Comparison of ENCODE assay signal across 11 cellular contexts in the genomic region with DNA sequence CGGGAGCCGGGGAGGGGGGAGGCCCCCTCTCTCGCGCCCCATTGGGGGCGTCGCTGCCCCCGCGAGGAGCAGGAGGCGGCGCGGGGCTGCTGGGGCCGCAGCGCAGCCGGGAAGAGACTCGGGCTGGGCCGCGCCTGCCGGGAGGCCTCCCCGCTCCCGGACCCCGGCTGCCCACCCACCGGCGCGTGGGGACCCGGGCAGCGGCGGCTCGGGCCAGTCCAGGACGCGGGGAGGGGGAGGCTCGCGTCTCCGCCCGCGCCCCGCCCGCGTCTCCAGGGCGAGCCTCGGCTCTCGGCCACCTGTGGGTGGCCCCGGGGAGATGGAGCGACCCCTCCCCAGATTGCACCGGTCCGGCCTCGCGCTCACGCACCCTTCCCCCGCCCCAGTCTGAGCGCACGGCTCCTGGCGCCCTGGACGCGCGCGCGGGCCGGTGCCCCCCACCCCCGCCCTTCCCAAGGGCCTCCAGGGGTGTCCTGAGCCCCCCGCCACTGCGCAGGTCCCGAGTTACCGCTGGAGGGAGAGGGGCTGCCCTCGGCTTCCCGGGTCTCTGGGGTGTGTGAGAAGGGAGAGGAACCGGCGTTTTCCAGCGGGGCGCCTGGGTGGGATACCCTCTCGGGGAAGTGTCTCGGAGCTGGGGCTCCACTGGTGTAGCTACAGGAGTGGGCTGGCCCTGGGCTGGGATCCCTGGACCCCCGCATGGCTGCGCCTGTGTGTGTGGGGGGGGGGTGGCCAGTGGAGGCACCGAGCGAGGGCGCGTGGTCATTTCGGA. TPM values are rescaled to one million over a fixed set of nuclear protein-coding genes. Genes with fewer than 3 reads are reported as not detected.
DNase-seq lines count a peak whose midpoint lies in the region; ATAC-seq, FAIRE-seq and TF ChIP-seq lines count a peak whose summit lies in the region.
"Had no signal": no experiment of that assay in that cellular context is flagged by ENCODE, and none has a peak within 500 bp of the region (broad histone marks: within the 10 kb centered on the region; RNA-seq: fewer than 3 reads in every experiment).

No MANE protein-coding gene starts in this region.

- H2BK15ac ChIP-seq in H1 (ENCODE audit: low read length) (no peak overlapping the region), mesenchymal stem cell (ENCODE audit: low read depth, poor library complexity, severe bottlenecking) (no peak overlapping the region)

- peaks cover 1 to 11% (median 6%) of the 10 kb centered on the region in 4 experiments for H3K4me1 ChIP-seq in H1 (replicated peaks in 1 of 4; ENCODE audit: control insufficient read depth in 3 of 4, insufficient read depth in 4 of 4, low read length in 3 of 4)
- H3K4me1 ChIP-seq in mesenchymal stem cell (ENCODE audit: control insufficient read depth, insufficient read depth, low read depth, low read length): peaks cover 21% of the 10 kb centered on the region
- H3K4me1 ChIP-seq in testis: peaks cover 20% of the 10 kb centered on the region

- DNase-seq in NCI-H69 (lab: John Stamatoyannopoulos, UW): peak; percentile 54
- DNase-seq in H1 (ENCODE audit: low read depth in 1 of 2, low spot score in 2 of 2): peak in 1 of 2 experiments; percentile 57
- no peak for DNase-seq in mesenchymal stem cell
- no peak for DNase-seq in testis
- no peak for DNase-seq in NCI-H128 (lab: John Stamatoyannopoulos, UW; ENCODE audit: unreplicated experiment)
- DNase-seq in hepatic stellate cell (ENCODE audit: low spot score): no peak
- no peak for DNase-seq in activated CD4-positive, alpha-beta T cell treated with anti-CD3 and anti-CD28 coated beads for 36 hours
- DNase-seq: NK-92 treated with Interleukin-12 subunit alpha and Interleukin-12 subunit beta, amount 100 ng/mL, for 24 hours had no signal

- peak overlapping the region; percentile 30 for H3K56ac ChIP-seq in H1 (replicated peaks; ENCODE audit: insufficient read length, low read depth, low read length)

- no peak for TF ChIP-seq EP300 in H1 (IDR thresholded peaks at IDR 0.05; ENCODE audit: borderline replicate concordance in 1 of 2, low read depth in 2 of 2, low read length in 2 of 2)

- H4K91ac ChIP-seq in H1 (replicated peaks; ENCODE audit: insufficient read length, low read length): no peak overlapping the region
- H4K91ac ChIP-seq in mesenchymal stem cell (ENCODE audit: low read length): peak overlapping the region; percentile 27

- intact Hi-C loops in testis (cut with DNase I; ENCODE audit: low total_unique reads): no loop called here
- intact Hi-C loops in activated CD4-positive, alpha-beta T cell treated with anti-CD3 and anti-CD28 coated beads for 36 hours (cut with DNase I, micrococcal nuclease): no loop called here

- no peaks in the 10 kb centered on the region for H3K4me1 Mint-ChIP-seq in activated CD4-positive, alpha-beta T cell treated with anti-CD3 and anti-CD28 coated beads for 36 hours

- no peak for TF ChIP-seq RAD21 in H1 (IDR thresholded peaks at IDR 0.05 in 1 of 2, conservative IDR thresholded peaks at IDR 0.05 in 1 of 2; ENCODE audit: low read depth in 2 of 2, low read length in 2 of 2)

- H2BK20ac ChIP-seq in H1 (ENCODE audit: low read length): no peak overlapping the region

- TF ChIP-seq CTCF in H1 (IDR thresholded peaks at IDR 0.05; ENCODE audit: control extremely low read depth in 1 of 3, insufficient read depth in 1 of 3, low read depth in 1 of 3, low read length in 3 of 3) (no peak), testis (IDR thresholded peaks at IDR 0.05) (no peak)

- H2AK5ac ChIP-seq in H1 (ENCODE audit: low read depth, low read length) (no peak overlapping the region), mesenchymal stem cell (ENCODE audit: low read length, severe bottlenecking) (no peak overlapping the region)

- peak overlapping the region; percentile 48 for H3K18ac ChIP-seq in H1 (ENCODE audit: extremely low read depth, low read length)
- H3K18ac ChIP-seq in mesenchymal stem cell (ENCODE audit: low read depth in 1 of 2, low read length in 2 of 2): peak overlapping the region; percentile 52 to 80

- H3K9ac ChIP-seq in H1 (replicated peaks in 1 of 4; ENCODE audit: extremely low read depth in 1 of 4, low read depth in 3 of 4, low read length in 3 of 4) (peak overlapping the region in 1 of 4 experiments; percentile 63; a peak in 3 of 7 replicates), mesenchymal stem cell (ENCODE audit: low read length) (peak overlapping the region; percentile 73)

- no peak overlapping the region for H3K27ac ChIP-seq in H1 (ENCODE audit: low read depth, low read length)
- no peak overlapping the region for H3K27ac ChIP-seq in mesenchymal stem cell (ENCODE audit: low read length, poor library complexity, severe bottlenecking)
- H3K27ac ChIP-seq in testis: peak overlapping the region; percentile 82 to 89
- H3K27ac ChIP-seq: HL-60 had no signal

- H3K23ac ChIP-seq in H1 (ENCODE audit: insufficient read length) (no peak overlapping the region), mesenchymal stem cell (ENCODE audit: low read length in 2 of 2) (no peak overlapping the region)

- TF ChIP-seq POLR2A in H1 (IDR thresholded peaks at IDR 0.05; ENCODE audit: control extremely low read depth in 1 of 2, low read depth in 2 of 2, low read length in 2 of 2): no peak
- TF ChIP-seq POLR2A in testis (IDR thresholded peaks at IDR 0.05): no peak

- H2AFZ ChIP-seq in H1 (ENCODE audit: low read length): no peak overlapping the region
- peak overlapping the region; percentile 53 for H2AFZ ChIP-seq in mesenchymal stem cell (ENCODE audit: low read depth, low read length)

- H3K36me3 ChIP-seq in H1 (ENCODE audit: control insufficient read depth in 2 of 4, insufficient read depth in 4 of 4, low read length in 3 of 4): no peaks in the 10 kb centered on the region
- peaks cover 0 to 9% of the 10 kb centered on the region in 2 experiments for H3K36me3 ChIP-seq in mesenchymal stem cell (ENCODE audit: control insufficient read depth in 1 of 2, insufficient read depth in 2 of 2, low read depth in 1 of 2, low read length in 2 of 2)
- no peaks in the 10 kb centered on the region for H3K36me3 ChIP-seq in testis (ENCODE audit: low read depth, missing control alignments)

- no peak overlapping the region for H2BK5ac ChIP-seq in H1 (ENCODE audit: low read depth, low read length)
- no peak overlapping the region for H2BK5ac ChIP-seq in mesenchymal stem cell (ENCODE audit: low read depth, low read length, poor library complexity, severe bottlenecking)

- no peaks in the 10 kb centered on the region for H3K27me3 ChIP-seq in H1 (replicated peaks in 1 of 4; ENCODE audit: control insufficient read depth in 3 of 4, extremely low read depth in 1 of 4, insufficient read depth in 3 of 4, low read length in 3 of 4)
- H3K27me3 ChIP-seq in mesenchymal stem cell (ENCODE audit: control insufficient read depth in 1 of 2, insufficient read depth in 1 of 2, low read length in 2 of 2): no peaks in the 10 kb centered on the region
- H3K27me3 ChIP-seq in testis: no peaks in the 10 kb centered on the region

- H3K79me2 ChIP-seq in H1 (ENCODE audit: control insufficient read depth in 1 of 2, insufficient read depth in 2 of 2, low read length in 2 of 2): no peaks in the 10 kb centered on the region

- CTCF ChIA-PET in H1 (lab: Charles Lee; ENCODE audit: partially characterized antibody): interaction anchor here (1.0 to 1.8 kb wide), 2 partner anchors 13 to 32 kb away, joined by 3 to 7 read pairs; no protein-coding TSS in a partner anchor
- CTCF ChIA-PET in activated CD4-positive, alpha-beta T cell treated with anti-CD3 and anti-CD28 coated beads for 36 hours (lab: Charles Lee): interaction anchor here (1.7 kb wide), 1 partner anchor 25 kb away, joined by 4 read pairs; no protein-coding TSS in a partner anchor

- ATAC-seq in activated CD4-positive, alpha-beta T cell treated with anti-CD3 and anti-CD28 coated beads for 36 hours: no peak
- ATAC-seq in GM18517 (IDR thresholded peaks at IDR 0.05; ENCODE audit: unreplicated experiment): no peak

- H4K5ac ChIP-seq in H1 (ENCODE audit: insufficient read length, low read depth, low read length): no peak overlapping the region

- peaks cover 11% of the 10 kb centered on the region for H3K27me3 Mint-ChIP-seq in activated CD4-positive, alpha-beta T cell treated with anti-CD3 and anti-CD28 coated beads for 36 hours

- no peaks in the 10 kb centered on the region for H3K36me3 Mint-ChIP-seq in activated CD4-positive, alpha-beta T cell treated with anti-CD3 and anti-CD28 coated beads for 36 hours (ENCODE audit: low read depth)

- peak overlapping the region; percentile 52 to 77 (median 54) for H3K4me3 ChIP-seq in H1 (ENCODE audit: extremely low read depth in 1 of 4, insufficient read depth in 2 of 4, low read depth in 3 of 4, low read length in 4 of 4)
- peak overlapping the region; percentile 79 to 80 for H3K4me3 ChIP-seq in mesenchymal stem cell (ENCODE audit: insufficient read depth in 1 of 2, low read depth in 1 of 2, low read length in 2 of 2)
- peak overlapping the region; percentile 65 to 77 for H3K4me3 ChIP-seq in testis

- H4K8ac ChIP-seq in H1 (ENCODE audit: extremely low read depth, insufficient read depth, low read length): peak overlapping the region; percentile 35
- no peak overlapping the region for H4K8ac ChIP-seq in mesenchymal stem cell (ENCODE audit: low read length)

- H3K9me3 Mint-ChIP-seq in activated CD4-positive, alpha-beta T cell treated with anti-CD3 and anti-CD28 coated beads for 36 hours (ENCODE audit: low read depth): no peaks in the 10 kb centered on the region

- peaks cover 0 to 3% of the 10 kb centered on the region in 2 experiments for H4K20me1 ChIP-seq in H1 (replicated peaks in 1 of 2; ENCODE audit: control insufficient read depth in 1 of 2, insufficient read depth in 2 of 2, low read length in 2 of 2)

- 14% methylated on average over 26 of the region's 78 CpGs; no CpG with 5 or more reads in 1 of the 2 experiments for WGBS in H1 (ENCODE audit: extremely low coverage in 1 of 2, insufficient coverage in 1 of 2, insufficient read length in 1 of 2, insufficient replicate concordance in 2 of 2, low coverage in 1 of 2, low lambda C conversion rate in 2 of 2, missing lambda C conversion rate in 1 of 2), 2 experiments
- 19% methylated on average over 23 of the region's 78 CpGs for WGBS in mesenchymal stem cell
- WGBS in testis, 2 donors: 2 to 8% methylated on average over 7 to 8 of the region's 78 CpGs

- peak overlapping the region; percentile 50 to 70 for H3K4me2 ChIP-seq in H1 (ENCODE audit: insufficient read depth in 1 of 2, low read depth in 2 of 2, low read length in 2 of 2)
- H3K4me2 ChIP-seq in mesenchymal stem cell (ENCODE audit: low read length, poor library complexity, severe bottlenecking): peak overlapping the region; percentile 94

- H2BK120ac ChIP-seq in H1 (replicated peaks; ENCODE audit: low read depth, low read length) (no peak overlapping the region), mesenchymal stem cell (ENCODE audit: low read depth, low read length) (peak overlapping the region; percentile 85)

- H3K79me1 ChIP-seq in H1 (ENCODE audit: low read depth, low read length) (no peaks in the 10 kb centered on the region), mesenchymal stem cell (replicated peaks; ENCODE audit: low read length, poor library complexity, severe bottlenecking) (peaks cover 14% of the 10 kb centered on the region)

- H3K4ac ChIP-seq in H1 (replicated peaks; ENCODE audit: insufficient read length, low read depth, low read length) (no peak overlapping the region), mesenchymal stem cell (ENCODE audit: low read depth in 1 of 2, low read length in 2 of 2) (peak overlapping the region in 1 of 2 experiments; percentile 69)

- no peak overlapping the region for H3K4me3 Mint-ChIP-seq in activated CD4-positive, alpha-beta T cell treated with anti-CD3 and anti-CD28 coated beads for 36 hours

- H3K27ac Mint-ChIP-seq in activated CD4-positive, alpha-beta T cell treated with anti-CD3 and anti-CD28 coated beads for 36 hours: no peak overlapping the region

- H3K14ac ChIP-seq in H1 (ENCODE audit: insufficient read length): no peak overlapping the region
- peak overlapping the region in 1 of 2 experiments; percentile 60 for H3K14ac ChIP-seq in mesenchymal stem cell (ENCODE audit: low read length in 2 of 2)

- H2BK12ac ChIP-seq in H1 (ENCODE audit: low read depth, low read length) (no peak overlapping the region), mesenchymal stem cell (ENCODE audit: low read length in 2 of 2) (peak overlapping the region in 1 of 2 experiments; percentile 72)

- POLR2A ChIA-PET in H1 (lab: Charles Lee; ENCODE audit: partially characterized antibody): interaction anchor here (1.0 to 2.1 kb wide), 2 partner anchors 9 to 30 kb away, joined by 3 to 5 read pairs; no protein-coding TSS in a partner anchor
- POLR2A ChIA-PET in activated CD4-positive, alpha-beta T cell treated with anti-CD3 and anti-CD28 coated beads for 36 hours (lab: Charles Lee): no interaction called here

- FAIRE-seq in H1 (lab: Jason Lieb, UNC): no peak
- FAIRE-seq: endometrium had no signal

- peaks cover 3% of the 10 kb centered on the region; the same call in 1 of the 2 replicates for H3K23me2 ChIP-seq in H1 (ENCODE audit: low read depth, low read length)

- H3K9me3 ChIP-seq in H1 (ENCODE audit: insufficient read depth in 2 of 2, low read depth in 1 of 2, low read length in 1 of 2): no peaks in the 10 kb centered on the region
- H3K9me3 ChIP-seq in mesenchymal stem cell (ENCODE audit: control insufficient read depth, low read length): no peaks in the 10 kb centered on the region
- H3K9me3 ChIP-seq in testis: no peaks in the 10 kb centered on the region

RNA-seq across cellular contexts. Expression of a gene that starts 0.6 kb away (rescaled TPM):
- 16.5 TPM in 2 replicates for total RNA-seq in H1 (2021; fragmentation: NEBNext Ultra II Directional; extraction: Animal tissue kit (Norgen Biotek cat#: 25700))
- polyA plus RNA-seq in H1 (2011; rRNA removed) (5.7 and 13.0 TPM in 2 replicates), testis (ENCODE audit: insufficient read depth, low read depth, low replicate concordance) (46.4 TPM)
- 6.8 TPM for polyA plus RNA-seq in H1 (2011; cell fraction: cytosol; rRNA removed)
- 10.6 TPM for polyA plus RNA-seq in H1 (2011; cell fraction: nucleus; rRNA removed)
- polyA plus RNA-seq in H1 (2012, experiment 1 of 2): 10.4 to 27.0 TPM (median 21.8 TPM) in 4 replicates
- 11.9 TPM for polyA plus RNA-seq in H1 (2012, experiment 2 of 2)
- polyA plus RNA-seq in H1 (2013, experiment 1 of 2): 12.6 TPM
- 14.1 TPM for polyA plus RNA-seq in H1 (2013, experiment 2 of 2)
- 1.7 and 1.8 TPM in 2 replicates for polyA minus RNA-seq in H1 (2011; rRNA and poly(A)+ RNA removed)
- 5.1 TPM for polyA minus RNA-seq in H1 (2011; cell fraction: cytosol; rRNA and poly(A)+ RNA removed)
- 6.4 TPM for polyA minus RNA-seq in H1 (2011; cell fraction: nucleus; rRNA and poly(A)+ RNA removed)
- 14.3 TPM for polyA plus RNA-seq in mesenchymal stem cell (2013, experiment 1 of 2)
- 15.1 TPM for polyA plus RNA-seq in mesenchymal stem cell (2013, experiment 2 of 2)
- 10 to 100 TPM; 35.5 to 47.8 TPM for total RNA-seq in testis
- under 1 TPM in 1 of 2 experiments, not detected in 1; 0.18 TPM for total RNA-seq in activated CD4-positive, alpha-beta T cell treated with anti-CD3 and anti-CD28 coated beads for 36 hours

RNA-seq across cellular contexts. Expression of a gene that starts 14.1 kb away (rescaled TPM):
- total RNA-seq in H1 (2021; fragmentation: NEBNext Ultra II Directional; extraction: Animal tissue kit (Norgen Biotek cat#: 25700)): not detected in 2 replicates
- polyA plus RNA-seq in H1 (2011; rRNA removed) (0.09 TPM in 1 of 2 replicates, not detected in the other), testis (ENCODE audit: insufficient read depth, low read depth, low replicate concordance) (not detected)
- 0.18 TPM for polyA plus RNA-seq in H1 (2011; cell fraction: cytosol; rRNA removed)
- not detected for polyA plus RNA-seq in H1 (2011; cell fraction: nucleus; rRNA removed)
- not detected in 4 replicates for polyA plus RNA-seq in H1 (2012, experiment 1 of 2)
- polyA plus RNA-seq in H1 (2012, experiment 2 of 2): not detected
- 0.04 TPM for polyA plus RNA-seq in H1 (2013, experiment 1 of 2)
- 0.07 TPM for polyA plus RNA-seq in H1 (2013, experiment 2 of 2)
- 0.22 TPM in 1 of 2 replicates, not detected in the other for polyA minus RNA-seq in H1 (2011; rRNA and poly(A)+ RNA removed)
- not detected for polyA minus RNA-seq in H1 (2011; cell fraction: cytosol; rRNA and poly(A)+ RNA removed)
- not detected for polyA minus RNA-seq in H1 (2011; cell fraction: nucleus; rRNA and poly(A)+ RNA removed)
- not detected for polyA plus RNA-seq in mesenchymal stem cell (2013, experiment 1 of 2)
- polyA plus RNA-seq in mesenchymal stem cell (2013, experiment 2 of 2): 0.04 TPM
- not detected for total RNA-seq in testis
- total RNA-seq in activated CD4-positive, alpha-beta T cell treated with anti-CD3 and anti-CD28 coated beads for 36 hours: not detected

RNA-seq across cellular contexts. Expression of a gene that starts 33.2 kb away (rescaled TPM):
- total RNA-seq in H1 (2021; fragmentation: NEBNext Ultra II Directional; extraction: Animal tissue kit (Norgen Biotek cat#: 25700)): 7.5 and 8.1 TPM in 2 replicates
- polyA plus RNA-seq in H1 (2011; rRNA removed): 11.8 and 18.4 TPM in 2 replicates
- polyA plus RNA-seq in H1 (2011; cell fraction: cytosol; rRNA removed): 15.2 TPM
- polyA plus RNA-seq in H1 (2011; cell fraction: nucleus; rRNA removed): 40.2 TPM
- polyA plus RNA-seq in H1 (2012, experiment 1 of 2): 4.8 to 11.0 TPM (median 9.1 TPM) in 4 replicates
- 6.6 TPM for polyA plus RNA-seq in H1 (2012, experiment 2 of 2)
- 5.0 TPM for polyA plus RNA-seq in H1 (2013, experiment 1 of 2)
- polyA plus RNA-seq in H1 (2013, experiment 2 of 2): 4.6 TPM
- 1.9 and 2.3 TPM in 2 replicates for polyA minus RNA-seq in H1 (2011; rRNA and poly(A)+ RNA removed)
- polyA minus RNA-seq in H1 (2011; cell fraction: cytosol; rRNA and poly(A)+ RNA removed): 7.6 TPM
- 7.0 TPM for polyA minus RNA-seq in H1 (2011; cell fraction: nucleus; rRNA and poly(A)+ RNA removed)
- polyA plus RNA-seq in mesenchymal stem cell (2013, experiment 1 of 2): 33.8 TPM
- polyA plus RNA-seq in mesenchymal stem cell (2013, experiment 2 of 2): 36.5 TPM
- total RNA-seq in testis: 100 to 1,000 TPM; 343 to 397 TPM
- polyA plus RNA-seq in testis (ENCODE audit: insufficient read depth, low read depth, low replicate concordance): 98.6 TPM
- 10 to 100 TPM in 1 of 2 experiments, 1 to 10 TPM in 1; 8.5 to 10.1 TPM for total RNA-seq in activated CD4-positive, alpha-beta T cell treated with anti-CD3 and anti-CD28 coated beads for 36 hours

RNA-seq across cellular contexts. Expression of a gene that starts 41.5 kb away (rescaled TPM):
- total RNA-seq in H1 (2021; fragmentation: NEBNext Ultra II Directional; extraction: Animal tissue kit (Norgen Biotek cat#: 25700)): 0.43 and 0.54 TPM in 2 replicates
- 0.45 and 0.52 TPM in 2 replicates for polyA plus RNA-seq in H1 (2011; rRNA removed)
- polyA plus RNA-seq in H1 (2011; cell fraction: cytosol; rRNA removed): 0.45 TPM
- polyA plus RNA-seq in H1 (2011; cell fraction: nucleus; rRNA removed): 0.77 TPM
- polyA plus RNA-seq in H1 (2012, experiment 1 of 2): 0.35 to 0.93 TPM (median 0.72 TPM) in 4 replicates
- polyA plus RNA-seq in H1 (2012, experiment 2 of 2): 0.84 TPM
- polyA plus RNA-seq in H1 (2013, experiment 1 of 2): 0.26 TPM
- 0.39 TPM for polyA plus RNA-seq in H1 (2013, experiment 2 of 2)
- polyA minus RNA-seq in H1 (2011; rRNA and poly(A)+ RNA removed): 0.41 and 0.46 TPM in 2 replicates
- 1.2 TPM for polyA minus RNA-seq in H1 (2011; cell fraction: cytosol; rRNA and poly(A)+ RNA removed)
- polyA minus RNA-seq in H1 (2011; cell fraction: nucleus; rRNA and poly(A)+ RNA removed): 0.60 TPM
- 0.06 TPM for polyA plus RNA-seq in mesenchymal stem cell (2013, experiment 1 of 2)
- 0.01 TPM for polyA plus RNA-seq in mesenchymal stem cell (2013, experiment 2 of 2)
- 1 to 10 TPM; 1.1 to 3.1 TPM for total RNA-seq in testis
- polyA plus RNA-seq in testis (ENCODE audit: insufficient read depth, low read depth, low replicate concordance): 1.1 TPM
- total RNA-seq in activated CD4-positive, alpha-beta T cell treated with anti-CD3 and anti-CD28 coated beads for 36 hours: under 1 TPM in 1 of 2 experiments, not detected in 1; 0.07 TPM

RNA-seq across cellular contexts. Expression of a gene that starts 46.4 kb away (rescaled TPM):
- 64.7 and 68.0 TPM in 2 replicates for total RNA-seq in H1 (2021; fragmentation: NEBNext Ultra II Directional; extraction: Animal tissue kit (Norgen Biotek cat#: 25700))
- polyA plus RNA-seq in H1 (2011; rRNA removed): 21.8 and 56.5 TPM in 2 replicates
- polyA plus RNA-seq in H1 (2011; cell fraction: cytosol; rRNA removed): 41.8 TPM
- 90.9 TPM for polyA plus RNA-seq in H1 (2011; cell fraction: nucleus; rRNA removed)
- polyA plus RNA-seq in H1 (2012, experiment 1 of 2): 43.7 to 67.7 TPM (median 63.8 TPM) in 4 replicates
- polyA plus RNA-seq in H1 (2012, experiment 2 of 2): 52.5 TPM
- 85.5 TPM for polyA plus RNA-seq in H1 (2013, experiment 1 of 2)
- 80.6 TPM for polyA plus RNA-seq in H1 (2013, experiment 2 of 2)
- 5.7 and 7.1 TPM in 2 replicates for polyA minus RNA-seq in H1 (2011; rRNA and poly(A)+ RNA removed)
- polyA minus RNA-seq in H1 (2011; cell fraction: cytosol; rRNA and poly(A)+ RNA removed): 31.9 TPM
- polyA minus RNA-seq in H1 (2011; cell fraction: nucleus; rRNA and poly(A)+ RNA removed): 33.1 TPM
- 41.9 TPM for polyA plus RNA-seq in mesenchymal stem cell (2013, experiment 1 of 2)
- polyA plus RNA-seq in mesenchymal stem cell (2013, experiment 2 of 2): 43.6 TPM
- 100 to 1,000 TPM; 148 to 158 TPM for total RNA-seq in testis
- 107 TPM for polyA plus RNA-seq in testis (ENCODE audit: insufficient read depth, low read depth, low replicate concordance)
- total RNA-seq in activated CD4-positive, alpha-beta T cell treated with anti-CD3 and anti-CD28 coated beads for 36 hours: 10 to 100 TPM; 83.0 to 91.3 TPM

Comparison
In these comparisons a context has a peak if more than half of its experiments do, and no peak if none do; other contexts are left out.
1. H3K27ac ChIP-seq: peak in testis (2 of 2); none in H1 (single experiment) and mesenchymal stem cell (single experiment).
2. RNA of a gene that starts 0.6 kb away (total RNA-seq): 35.5 to 47.8 TPM in testis and 16.5 TPM in H1; 0.18 TPM in activated CD4-positive, alpha-beta T cell treated with anti-CD3 and anti-CD28 coated beads for 36 hours; every median in the first group is over 10 times any median in the second.
3. RNA of a gene that starts 33.2 kb away (total RNA-seq): 343 to 397 TPM in testis; 8.5 to 10.1 TPM in activated CD4-positive, alpha-beta T cell treated with anti-CD3 and anti-CD28 coated beads for 36 hours and 7.5 to 8.1 TPM in H1; every median in the first group is over 10 times any median in the second.
4. Peak in every context shown above with its lines, with median percentiles within 50 percentile points of each other: H3K4me3 ChIP-seq.